ENCODE assay signal across 8 cellular contexts in the genomic region with DNA sequence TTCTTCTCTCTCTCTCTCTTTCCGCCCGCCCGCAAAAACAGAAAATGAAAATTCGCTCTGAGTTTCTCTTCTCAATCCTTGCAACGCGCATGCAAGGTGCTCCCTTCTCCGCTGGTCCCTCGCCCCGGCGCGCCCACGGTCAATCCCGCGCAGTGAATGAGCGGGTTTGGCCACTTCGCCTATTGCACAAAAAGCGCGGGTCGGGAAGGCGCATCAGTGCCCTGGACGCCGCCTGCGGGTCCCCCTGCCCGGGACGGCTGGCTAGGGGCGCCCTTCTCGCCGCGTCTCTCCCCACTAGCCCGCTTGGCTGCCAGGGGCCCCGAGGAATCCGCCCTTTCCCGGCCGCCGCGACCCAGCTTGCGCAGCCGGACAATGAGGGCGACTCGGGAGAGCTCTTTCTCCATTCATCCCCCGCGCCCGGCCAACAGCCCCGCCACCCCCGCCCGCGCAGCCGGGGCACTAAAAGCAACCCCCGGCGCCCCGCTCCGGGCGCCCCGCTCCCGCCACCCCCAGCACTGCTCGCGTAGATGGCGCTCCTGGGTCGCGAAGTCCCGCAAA. TPM values are rescaled to one million over a fixed set of nuclear protein-coding genes. Genes with fewer than 3 reads are reported as not detected.
DNase-seq lines count a peak whose midpoint lies in the region; ATAC-seq and TF ChIP-seq lines count a peak whose summit lies in the region.

No MANE protein-coding gene starts in this region.

- H4K12ac ChIP-seq in trophoblast cell (ENCODE audit: low read depth, low read length) = no peak overlapping the region

- peaks cover 17% of the 10 kb centered on the region for H3K79me2 ChIP-seq in trophoblast cell (ENCODE audit: control insufficient read depth, insufficient read depth, low read length, poor library complexity)

- ATAC-seq in GM18505 (IDR thresholded peaks at IDR 0.05; ENCODE audit: unreplicated experiment) = no peak
- no peak for ATAC-seq in HG02759 (IDR thresholded peaks at IDR 0.05; ENCODE audit: unreplicated experiment)

- no peaks in the 10 kb centered on the region for H3K36me3 ChIP-seq in SJCRH30
- no peaks in the 10 kb centered on the region for H3K36me3 ChIP-seq in trophoblast cell (ENCODE audit: control insufficient read depth in 1 of 2, insufficient read depth in 2 of 2, low read length in 2 of 2)

- peak overlapping the region; percentile 90 for H3K4ac ChIP-seq in trophoblast cell (ENCODE audit: low read depth, low read length)

- TF ChIP-seq POLR2A in GM18505 (IDR thresholded peaks at IDR 0.05; ENCODE audit: borderline replicate concordance, extremely low read depth, insufficient read depth, insufficient read length) = no peak

- H3K4me3 ChIP-seq in SJCRH30 = peak overlapping the region; percentile 60
- H3K4me3 ChIP-seq in trophoblast cell (ENCODE audit: low read depth, low read length) = peak overlapping the region; percentile 92

- H2BK5ac ChIP-seq in trophoblast cell (ENCODE audit: low read depth, low read length, poor library complexity) = peak overlapping the region; percentile 77

- peaks cover 11% of the 10 kb centered on the region for H3K79me1 ChIP-seq in trophoblast cell (ENCODE audit: low read length)

- no peaks in the 10 kb centered on the region for H3K4me1 ChIP-seq in SJCRH30
- peaks cover 3 to 9% of the 10 kb centered on the region in 2 experiments for H3K4me1 ChIP-seq in trophoblast cell (ENCODE audit: control insufficient read depth in 1 of 2, insufficient read depth in 2 of 2, low read length in 2 of 2)

- DNase-seq in DMS53 (lab: John Stamatoyannopoulos, UW) = peak; percentile 76
- DNase-seq in SJCRH30 = peak; percentile 2 to 4
- DNase-seq in foreskin melanocyte = peak; percentile 9
- DNase-seq in trophoblast cell = peak in 1 of 2 donors; percentile 39
- DNase-seq in NCI-H2107 treated with DMSO at 0.1 percent for 48 hours (lab: John Stamatoyannopoulos, UW; ENCODE audit: unreplicated experiment) = no peak
- DNase-seq in HuH-7 (ENCODE audit: low spot score) = no peak

- H3K4me2 ChIP-seq in trophoblast cell (ENCODE audit: low read length) = peak overlapping the region; percentile 98

- no peak overlapping the region for H3K27ac ChIP-seq in SJCRH30
- H3K27ac ChIP-seq in trophoblast cell (ENCODE audit: low read depth, low read length) = peak overlapping the region; percentile 60

- H2BK12ac ChIP-seq in trophoblast cell (ENCODE audit: low read length) = no peak overlapping the region

- WGBS in trophoblast cell (ENCODE audit: extremely low coverage, insufficient coverage, insufficient read length) = no CpG with 5 or more reads among the region's 61 CpGs

- H2AK5ac ChIP-seq in trophoblast cell (ENCODE audit: low read length) = no peak overlapping the region

- H3K18ac ChIP-seq in trophoblast cell (ENCODE audit: low read length) = peak overlapping the region; percentile 95

- peak overlapping the region; percentile 88 for H2BK120ac ChIP-seq in trophoblast cell (ENCODE audit: insufficient read depth, low read length, poor library complexity)

- H4K8ac ChIP-seq in trophoblast cell (ENCODE audit: low read depth, low read length) = no peak overlapping the region

- peak overlapping the region; percentile 84 for H3K9ac ChIP-seq in trophoblast cell (ENCODE audit: low read length)

- no peak overlapping the region for H3K23ac ChIP-seq in trophoblast cell (ENCODE audit: low read length)

- H3K14ac ChIP-seq in trophoblast cell (ENCODE audit: low read length) = peak overlapping the region; percentile 89

- peak overlapping the region; percentile 91 for H2AFZ ChIP-seq in trophoblast cell (ENCODE audit: insufficient read depth, low read length, poor library complexity)

- H4K91ac ChIP-seq in trophoblast cell (ENCODE audit: low read depth, low read length) = peak overlapping the region; percentile 92

- H3K9me3 ChIP-seq in SJCRH30 (replicated peaks) (no peaks in the 10 kb centered on the region), trophoblast cell (ENCODE audit: insufficient read depth, low read depth, low read length) (no peaks in the 10 kb centered on the region)

- H3K27me3 ChIP-seq in SJCRH30 (no peaks in the 10 kb centered on the region), trophoblast cell (ENCODE audit: insufficient read depth, low read length) (no peaks in the 10 kb centered on the region)

RNA-seq across cellular contexts. Expression of gene LAMA1, which starts 0.7 kb away (rescaled TPM):
- 11.9 and 12.0 TPM in 2 replicates for total RNA-seq in SJCRH30 (2014; rRNA removed; shearing (Covaris generic))
- 113 and 116 TPM in 2 replicates for polyA plus RNA-seq in trophoblast cell (2013)

Comparison
In these comparisons a context has a peak if more than half of its experiments do, and no peak if none do; other contexts are left out.
1. DNase-seq: peak in DMS53 (single experiment), SJCRH30 (2 of 2) and foreskin melanocyte (single experiment); none in NCI-H2107 treated with DMSO at 0.1 percent for 48 hours (single experiment) and HuH-7 (single experiment).